In genomic region chr3:54393150-54393549, GRCh38 we compare ENCODE assay signal across 16 cellular contexts.
DNase-seq lines count a peak whose midpoint lies in the region; ATAC-seq, FAIRE-seq and TF ChIP-seq lines count a peak whose summit lies in the region.
"Had no signal": no experiment of that assay in that cellular context is flagged by ENCODE, and none has a peak within 500 bp of the region (broad histone marks: within the 10 kb centered on the region; RNA-seq: fewer than 3 reads in every experiment).

No MANE protein-coding gene starts in this region.

- no peak overlapping the region for H4K5ac ChIP-seq in H1 (ENCODE audit: insufficient read length, low read depth, low read length)

- no peak for TF ChIP-seq RAD21 in SK-N-SH (IDR thresholded peaks at IDR 0.05; ENCODE audit: low read length)
- TF ChIP-seq RAD21 in H1 (IDR thresholded peaks at IDR 0.05 in 1 of 2, conservative IDR thresholded peaks at IDR 0.05 in 1 of 2; ENCODE audit: low read depth in 2 of 2, low read length in 2 of 2) = no peak

- WGBS in SK-N-SH (ENCODE audit: low lambda C conversion rate) = no CpG with 5 or more reads among the region's 7 CpGs
- WGBS in H1 (ENCODE audit: extremely low coverage in 1 of 2, insufficient coverage in 1 of 2, insufficient read length in 1 of 2, insufficient replicate concordance in 2 of 2, low coverage in 1 of 2, low lambda C conversion rate in 2 of 2, missing lambda C conversion rate in 1 of 2), 2 experiments = 83% methylated on average over 7 of the region's 7 CpGs; no CpG with 5 or more reads in 1 of the 2 experiments

- H3K4me3 Mint-ChIP-seq in stimulated activated memory B cell treated with anti-CD40 and anti-IgM and Interleukin-4, amounts not matched to agents 10 μg/mL and 1 μg/mL and 100 μg/mL, for 72 hours = no peak overlapping the region
- H3K4me3 Mint-ChIP-seq: CD14-positive monocyte; CD4-positive, alpha-beta memory T cell; H9 had no signal

- ATAC-seq in SK-N-SH treated with all-trans-retinoic acid at 6 μM for 48 hours (no peak), GM18498 (IDR thresholded peaks at IDR 0.05; ENCODE audit: unreplicated experiment) (no peak)
- peak; percentile 41 for ATAC-seq in stimulated activated memory B cell treated with anti-CD40 and anti-IgM and Interleukin-4, amounts not matched to agents 10 μg/mL and 1 μg/mL and 100 μg/mL, for 72 hours

- no peak overlapping the region for H2BK20ac ChIP-seq in H1 (ENCODE audit: low read length)

- H3K18ac ChIP-seq in H1 (ENCODE audit: extremely low read depth, low read length) = no peak overlapping the region

- H4K91ac ChIP-seq in H1 (replicated peaks; ENCODE audit: insufficient read length, low read length) = peak overlapping the region; percentile 42

- H3K23ac ChIP-seq in H1 (ENCODE audit: insufficient read length) = no peak overlapping the region

- no peaks in the 10 kb centered on the region for H3K4me1 Mint-ChIP-seq in stimulated activated memory B cell treated with anti-CD40 and anti-IgM and Interleukin-4, amounts not matched to agents 10 μg/mL and 1 μg/mL and 100 μg/mL, for 72 hours
- H3K4me1 Mint-ChIP-seq: CD14-positive monocyte; CD4-positive, alpha-beta memory T cell; H9 had no signal

- H3K4me1 ChIP-seq in SK-N-SH (ENCODE audit: control insufficient read depth in 1 of 2, insufficient read depth in 2 of 2, low read depth in 1 of 2, low read length in 1 of 2) = no peaks in the 10 kb centered on the region
- H3K4me1 ChIP-seq in H1 (replicated peaks in 1 of 4; ENCODE audit: control insufficient read depth in 3 of 4, insufficient read depth in 4 of 4, low read length in 3 of 4) = no peaks in the 10 kb centered on the region
- H3K4me1 ChIP-seq: BE2C had no signal

- TF ChIP-seq CTCF in SK-N-SH (IDR thresholded peaks at IDR 0.05) (no peak), H1 (IDR thresholded peaks at IDR 0.05; ENCODE audit: control extremely low read depth in 1 of 3, insufficient read depth in 1 of 3, low read depth in 1 of 3, low read length in 3 of 3) (no peak)

- no peaks in the 10 kb centered on the region for H3K23me2 ChIP-seq in H1 (ENCODE audit: low read depth, low read length)

- H3K9me3 Mint-ChIP-seq in stimulated activated memory B cell treated with anti-CD40 and anti-IgM and Interleukin-4, amounts not matched to agents 10 μg/mL and 1 μg/mL and 100 μg/mL, for 72 hours = peaks cover 2% of the 10 kb centered on the region
- H3K9me3 Mint-ChIP-seq: H9 had no signal

- TF ChIP-seq EP300 in SK-N-SH (IDR thresholded peaks at IDR 0.05; ENCODE audit: borderline replicate concordance in 1 of 2, low read depth in 1 of 2, low read length in 1 of 2) (no peak), H1 (IDR thresholded peaks at IDR 0.05; ENCODE audit: borderline replicate concordance in 1 of 2, low read depth in 2 of 2, low read length in 2 of 2) (no peak)

- no peaks in the 10 kb centered on the region for H3K27me3 Mint-ChIP-seq in stimulated activated memory B cell treated with anti-CD40 and anti-IgM and Interleukin-4, amounts not matched to agents 10 μg/mL and 1 μg/mL and 100 μg/mL, for 72 hours
- H3K27me3 Mint-ChIP-seq: CD4-positive, alpha-beta memory T cell had no signal

- H2BK15ac ChIP-seq in H1 (ENCODE audit: low read length) = no peak overlapping the region

- H3K14ac ChIP-seq in H1 (ENCODE audit: insufficient read length) = no peak overlapping the region

- H3K79me2 ChIP-seq in SK-N-SH (ENCODE audit: insufficient read depth) (no peaks in the 10 kb centered on the region), H1 (ENCODE audit: control insufficient read depth in 1 of 2, insufficient read depth in 2 of 2, low read length in 2 of 2) (no peaks in the 10 kb centered on the region)

- no peak overlapping the region for H2BK12ac ChIP-seq in H1 (ENCODE audit: low read depth, low read length)

- no peaks in the 10 kb centered on the region for H3F3A ChIP-seq in SK-N-SH (replicated peaks; ENCODE audit: insufficient read depth)

- H2BK5ac ChIP-seq in H1 (ENCODE audit: low read depth, low read length) = no peak overlapping the region

- no peaks in the 10 kb centered on the region for H4K20me1 ChIP-seq in SK-N-SH (ENCODE audit: insufficient read depth)
- H4K20me1 ChIP-seq in H1 (replicated peaks in 1 of 2; ENCODE audit: control insufficient read depth in 1 of 2, insufficient read depth in 2 of 2, low read length in 2 of 2) = no peaks in the 10 kb centered on the region

- H3K36me3 Mint-ChIP-seq in stimulated activated memory B cell treated with anti-CD40 and anti-IgM and Interleukin-4, amounts not matched to agents 10 μg/mL and 1 μg/mL and 100 μg/mL, for 72 hours = no peaks in the 10 kb centered on the region
- H3K36me3 Mint-ChIP-seq: CD14-positive monocyte; CD4-positive, alpha-beta memory T cell had no signal

- POLR2A ChIA-PET in SK-N-SH (lab: Yijun Ruan, JAX) = no interaction called here
- POLR2A ChIA-PET in H1 (lab: Charles Lee; ENCODE audit: partially characterized antibody) = no interaction called here

- peak; percentile 3 for DNase-seq in SK-N-SH
- no peak for DNase-seq in H1 (ENCODE audit: low read depth in 1 of 2, low spot score in 2 of 2)
- DNase-seq in amygdala (lab: John Stamatoyannopoulos, UW) = no peak
- DNase-seq: ACHN; BE2C; CD4-positive, alpha-beta memory T cell; DMS153; DMS79; GDM1; GOT3; H9 had no signal

- H3K4me3 ChIP-seq in SK-N-SH (ENCODE audit: low read depth in 2 of 2, low read length in 1 of 2) = no peak overlapping the region
- no peak overlapping the region for H3K4me3 ChIP-seq in H1 (ENCODE audit: extremely low read depth in 1 of 4, insufficient read depth in 2 of 4, low read depth in 3 of 4, low read length in 4 of 4)

- no peaks in the 10 kb centered on the region for H3K36me3 ChIP-seq in SK-N-SH (replicated peaks in 1 of 2; ENCODE audit: control insufficient read depth in 1 of 2, insufficient read depth in 2 of 2, low read length in 1 of 2)
- H3K36me3 ChIP-seq in H1 (ENCODE audit: control insufficient read depth in 2 of 4, insufficient read depth in 4 of 4, low read length in 3 of 4) = no peaks in the 10 kb centered on the region
- H3K36me3 ChIP-seq: BE2C had no signal

- CTCF ChIA-PET in SK-N-SH (lab: Yijun Ruan, JAX) = interaction anchor here (1.1 to 1.4 kb wide), 3 partner anchors 13 to 246 kb away, joined by 4 read pairs; no protein-coding TSS in a partner anchor
- CTCF ChIA-PET in H1 (lab: Charles Lee; ENCODE audit: partially characterized antibody) = interaction anchor here (0.7 to 1.9 kb wide), 5 partner anchors 8 to 145 kb away, joined by 3 to 9 read pairs (median 3); no protein-coding TSS in a partner anchor

- H3K9ac ChIP-seq in SK-N-SH (no peak overlapping the region), H1 (replicated peaks in 1 of 4; ENCODE audit: extremely low read depth in 1 of 4, low read depth in 3 of 4, low read length in 3 of 4) (no peak overlapping the region; a peak in 1 of 7 replicates)

- H3K9me3 ChIP-seq in SK-N-SH (no peaks in the 10 kb centered on the region), H1 (ENCODE audit: insufficient read depth in 2 of 2, low read depth in 1 of 2, low read length in 1 of 2) (no peaks in the 10 kb centered on the region)
- H3K9me3 ChIP-seq: BE2C had no signal

- no peaks in the 10 kb centered on the region for H3K27me3 ChIP-seq in SK-N-SH (ENCODE audit: insufficient read depth)
- no peaks in the 10 kb centered on the region for H3K27me3 ChIP-seq in H1 (replicated peaks in 1 of 4; ENCODE audit: control insufficient read depth in 3 of 4, extremely low read depth in 1 of 4, insufficient read depth in 3 of 4, low read length in 3 of 4)
- H3K27me3 ChIP-seq: BE2C had no signal

- FAIRE-seq in H1 (lab: Jason Lieb, UNC) = no peak
- FAIRE-seq: A204.1 had no signal

- no peaks in the 10 kb centered on the region for H3K9me2 ChIP-seq in SK-N-SH

- no peak overlapping the region for H3K27ac ChIP-seq in SK-N-SH (ENCODE audit: low read depth in 2 of 2, low read length in 1 of 2)
- no peak overlapping the region for H3K27ac ChIP-seq in H1 (ENCODE audit: low read depth, low read length)

- no peak overlapping the region for H3K27ac Mint-ChIP-seq in stimulated activated memory B cell treated with anti-CD40 and anti-IgM and Interleukin-4, amounts not matched to agents 10 μg/mL and 1 μg/mL and 100 μg/mL, for 72 hours
- H3K27ac Mint-ChIP-seq: CD14-positive monocyte; CD4-positive, alpha-beta memory T cell; H9 had no signal

- TF ChIP-seq POLR2A in H1 (IDR thresholded peaks at IDR 0.05; ENCODE audit: control extremely low read depth in 1 of 2, low read depth in 2 of 2, low read length in 2 of 2) = no peak

- no peak overlapping the region for H4K8ac ChIP-seq in H1 (ENCODE audit: extremely low read depth, insufficient read depth, low read length)

- no peak overlapping the region for H2BK120ac ChIP-seq in H1 (replicated peaks; ENCODE audit: low read depth, low read length)

- no peak overlapping the region for H2AK5ac ChIP-seq in H1 (ENCODE audit: low read depth, low read length)

- H2AFZ ChIP-seq in SK-N-SH (ENCODE audit: low read depth) (no peak overlapping the region), H1 (ENCODE audit: low read length) (no peak overlapping the region)

- H3K4ac ChIP-seq in H1 (replicated peaks; ENCODE audit: insufficient read length, low read depth, low read length) = no peak overlapping the region

- H3K4me2 ChIP-seq in SK-N-SH (no peak overlapping the region), H1 (ENCODE audit: insufficient read depth in 1 of 2, low read depth in 2 of 2, low read length in 2 of 2) (no peak overlapping the region)

- no peaks in the 10 kb centered on the region for H3K79me1 ChIP-seq in H1 (ENCODE audit: low read depth, low read length)

- H3K56ac ChIP-seq in H1 (replicated peaks; ENCODE audit: insufficient read length, low read depth, low read length) = no peak overlapping the region

TF ChIP-seq in SK-N-SH, 30 proteins besides CTCF, POLR2A, EP300 and RAD21 (continues in another document):
- no peak for TF ChIP-seq YY1 (IDR thresholded peaks at IDR 0.05; ENCODE audit: low read depth)
- no peak for TF ChIP-seq GABPA (IDR thresholded peaks at IDR 0.05; ENCODE audit: low read depth)
- TF ChIP-seq RFX5 (IDR thresholded peaks at IDR 0.05; ENCODE audit: low read length) = no peak
- TF ChIP-seq CHD2 (IDR thresholded peaks at IDR 0.05; ENCODE audit: low read length, partially characterized antibody) = no peak

TF ChIP-seq in SK-N-SH treated with all-trans-retinoic acid at 6 μM for 48 hours, 23 proteins besides CTCF, POLR2A, EP300 and RAD21 (continues in another document):
- TF ChIP-seq ZC3H10 (CRISPR knock-in tag; IDR thresholded peaks at IDR 0.05) = no peak

TF ChIP-seq in H1, 55 proteins besides CTCF, POLR2A, EP300 and RAD21 (continues in another document):
- TF ChIP-seq KDM5A (IDR thresholded peaks at IDR 0.05; ENCODE audit: low read length) (no peak), CBX5 (IDR thresholded peaks at IDR 0.05; ENCODE audit: low read depth, low read length) (no peak), SRF (IDR thresholded peaks at IDR 0.05; ENCODE audit: low read depth, low read length) (no peak), TEAD4 (IDR thresholded peaks at IDR 0.05; ENCODE audit: low read depth, low read length) (no peak), RXRA (IDR thresholded peaks at IDR 0.05; ENCODE audit: insufficient read depth, low read depth, low read length) (no peak), RFX5 (IDR thresholded peaks at IDR 0.05; ENCODE audit: borderline replicate concordance, low read depth, low read length) (no peak), MAFK (IDR thresholded peaks at IDR 0.05; ENCODE audit: low read depth, low read length) (no peak), BCL11A (IDR thresholded peaks at IDR 0.05; ENCODE audit: low read depth in 2 of 2, low read length in 2 of 2) (no peak), SP1 (IDR thresholded peaks at IDR 0.05; ENCODE audit: low read depth, low read length) (no peak)
